Comparison of ENCODE assay signal across 8 cellular contexts in genomic region chr2:9703701-9704221, GRCh38.
DNase-seq lines count a peak whose midpoint lies in the region; ATAC-seq and TF ChIP-seq lines count a peak whose summit lies in the region.

No MANE protein-coding gene starts in this region.

- H3K9me3 Mint-ChIP-seq in activated CD8-positive, alpha-beta T cell treated with anti-CD3 and anti-CD28 coated beads for 36 hours: peaks cover 3% of the 10 kb centered on the region

- peak; percentile 40 for ATAC-seq in activated CD8-positive, alpha-beta T cell treated with anti-CD3 and anti-CD28 coated beads for 36 hours
- ATAC-seq in left lobe of liver: peak; percentile 24
- no peak for ATAC-seq in GM21528 (IDR thresholded peaks at IDR 0.05; ENCODE audit: low FRiP score, unreplicated experiment)

- no peaks in the 10 kb centered on the region for H3K36me3 Mint-ChIP-seq in activated CD8-positive, alpha-beta T cell treated with anti-CD3 and anti-CD28 coated beads for 36 hours (ENCODE audit: low read depth)

- peaks cover 28% of the 10 kb centered on the region for H3K4me1 Mint-ChIP-seq in activated CD8-positive, alpha-beta T cell treated with anti-CD3 and anti-CD28 coated beads for 36 hours (ENCODE audit: low read depth)

- no peak overlapping the region for H3K27ac Mint-ChIP-seq in activated CD8-positive, alpha-beta T cell treated with anti-CD3 and anti-CD28 coated beads for 36 hours

- POLR2A ChIA-PET in activated CD8-positive, alpha-beta T cell treated with anti-CD3 and anti-CD28 coated beads for 36 hours (lab: Charles Lee): interaction anchor here (0.6 to 2.9 kb wide), 10 partner anchors 8 to 148 kb away, joined by 3 to 14 read pairs (median 4); partner anchors contain the start of genes ADAM17 and YWHAQ

- intact Hi-C loops in activated CD8-positive, alpha-beta T cell treated with anti-CD3 and anti-CD28 coated beads for 36 hours (cut with micrococcal nuclease): loop anchor here (5.0 kb wide), 1 partner anchor 46 kb away; no protein-coding TSS in a partner anchor

- peaks cover 2% of the 10 kb centered on the region for H3K27me3 Mint-ChIP-seq in activated CD8-positive, alpha-beta T cell treated with anti-CD3 and anti-CD28 coated beads for 36 hours

- no peak overlapping the region for H3K4me3 Mint-ChIP-seq in activated CD8-positive, alpha-beta T cell treated with anti-CD3 and anti-CD28 coated beads for 36 hours

- no peak overlapping the region for H3K4me3 ChIP-seq in AG10803 (ENCODE audit: low read length)

- DNase-seq in AG10803 (ENCODE audit: low read depth): peak; percentile 60
- peak; percentile 61 for DNase-seq in HT-29 (ENCODE audit: low spot score)
- DNase-seq in activated CD8-positive, alpha-beta T cell treated with anti-CD3 and anti-CD28 coated beads for 36 hours: no peak
- no peak for DNase-seq in left lobe of liver (ENCODE audit: low spot score)
- no peak for DNase-seq in stimulated activated CD4-positive, alpha-beta T cell treated with anti-CD3 and anti-CD28 coated beads, Interleukin-4, amount 100 ng/mL, for 24 hours
- DNase-seq in activated CD4-positive, CD25-positive, alpha-beta regulatory T cell (lab: John Stamatoyannopoulos, UW): no peak
- DNase-seq in germinal center (ENCODE audit: low spot score): no peak

- 0 out of 2 replicates have a peak, but pooled peaks have one; percentile 3 for TF ChIP-seq CTCF in AG10803 (conservative IDR thresholded peaks at IDR 0.05; ENCODE audit: low read length)
- TF ChIP-seq CTCF in activated CD8-positive, alpha-beta T cell treated with anti-CD3 and anti-CD28 coated beads for 36 hours (IDR thresholded peaks at IDR 0.05): no peak

- CTCF ChIA-PET in activated CD8-positive, alpha-beta T cell treated with anti-CD3 and anti-CD28 coated beads for 36 hours (lab: Charles Lee): interaction anchor here (0.9 to 1.3 kb wide), 5 partner anchors 8 to 73 kb away, joined by 3 to 6 read pairs (median 4); partner anchors contain the start of gene YWHAQ

Comparison
In these comparisons a context has a peak if more than half of its experiments do, and no peak if none do; other contexts are left out.
1. DNase-seq: peak in AG10803 (single experiment) and HT-29 (single experiment); none in activated CD8-positive, alpha-beta T cell treated with anti-CD3 and anti-CD28 coated beads for 36 hours (single experiment), left lobe of liver (single experiment), stimulated activated CD4-positive, alpha-beta T cell treated with anti-CD3 and anti-CD28 coated beads, Interleukin-4, amount 100 ng/mL, for 24 hours (single experiment), activated CD4-positive, CD25-positive, alpha-beta regulatory T cell (0 of 4) and germinal center (single experiment).